ENCODE assay signal across 24 cellular contexts in the genomic region with DNA sequence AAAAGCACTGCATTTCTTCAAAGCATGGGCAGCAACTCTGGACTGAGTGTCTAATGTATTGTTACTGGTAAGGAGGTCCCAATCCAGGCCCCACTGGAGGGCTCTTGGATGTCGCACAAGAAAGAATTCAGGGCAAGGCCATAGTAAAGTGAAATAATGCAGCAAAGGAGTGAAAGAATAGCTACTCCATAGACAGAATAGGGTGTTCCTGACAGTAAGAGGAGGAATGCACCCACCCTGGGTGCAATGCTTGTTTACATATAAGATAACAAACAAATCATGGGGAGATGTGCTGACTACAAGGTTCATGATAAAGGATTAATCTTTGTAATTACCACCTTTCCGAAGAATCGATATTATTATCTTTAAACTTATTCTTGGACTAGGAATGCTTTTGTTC. TPM values are rescaled to one million over a fixed set of nuclear protein-coding genes. Genes with fewer than 3 reads are reported as not detected.
DNase-seq lines count a peak whose midpoint lies in the region; ATAC-seq, FAIRE-seq and TF ChIP-seq lines count a peak whose summit lies in the region.
"Had no signal": no experiment of that assay in that cellular context is flagged by ENCODE, and none has a peak within 500 bp of the region (broad histone marks: within the 10 kb centered on the region; RNA-seq: fewer than 3 reads in every experiment).

No MANE protein-coding gene starts in this region.

- DNase-seq in NCI-H146 (lab: John Stamatoyannopoulos, UW) (peak; percentile 7), endodermal cell (peak; percentile 52), neural progenitor cell (ENCODE audit: low spot score) (no peak), Right ventricle myocardium inferior (ENCODE audit: missing footprints) (no peak), HepG2 (ENCODE audit: low spot score) (no peak), HPDE6-E6E7 (ENCODE audit: extremely low spot score) (no peak)
- DNase-seq in activated effector memory CD4-positive, alpha-beta T cell treated with Interleukin-2 at 50 U/mL for 16 hours, result no peak
- DNase-seq: 8988T; ACHN; AML-193; BE2C; Calu3; CD4-positive, alpha-beta memory T cell; COR-L47; DMS53; DND-41; H9 had no signal

- H4K20me1 ChIP-seq in neural progenitor cell (ENCODE audit: low read depth) (no peaks in the 10 kb centered on the region), HepG2 (ENCODE audit: insufficient read depth, low read length) (no peaks in the 10 kb centered on the region)
- H4K20me1 ChIP-seq: BLaER1 treated with 17β-estradiol and CSF1 and Interleukin-3, amounts not matched to agents 10 nM and 100 nM had no signal

- TF ChIP-seq RAD21 in HepG2 (CRISPR knock-in tag; IDR thresholded peaks at IDR 0.05), result no peak

- TF ChIP-seq EP300 in HepG2 (IDR thresholded peaks at IDR 0.05; ENCODE audit: low read depth in 2 of 2, low read length in 2 of 2), result no peak
- no peak for TF ChIP-seq EP300 in HepG2 (CRISPR knock-in tag; IDR thresholded peaks at IDR 0.05; ENCODE audit: borderline replicate concordance)

- H3K9ac ChIP-seq in endodermal cell (ENCODE audit: extremely low read depth, low read length, poor library complexity, severe bottlenecking) (no peak overlapping the region), neural progenitor cell (no peak overlapping the region), HepG2 (ENCODE audit: insufficient read depth, low read depth, low read length) (no peak overlapping the region)
- H3K9ac ChIP-seq: BLaER1 treated with 17β-estradiol and CSF1 and Interleukin-3, amounts not matched to agents 10 nM and 100 nM had no signal

- ATAC-seq in Right ventricle myocardium inferior (no peak), HepG2 (no peak)
- ATAC-seq: A549, GM23338, HCT116 had no signal

- H3K4me2 ChIP-seq in neural progenitor cell (no peak overlapping the region), HepG2 (ENCODE audit: low read depth, low read length) (no peak overlapping the region)
- H3K4me2 ChIP-seq: A549; BLaER1 treated with 17β-estradiol and CSF1 and Interleukin-3, amounts not matched to agents 10 nM and 100 nM; GM23338 had no signal

- FAIRE-seq in HepG2 (lab: Jason Lieb, UNC), result no peak
- FAIRE-seq: A549, G401.6, GM12892, GM19239 had no signal

- H3K9me3 Mint-ChIP-seq in endodermal cell, result peaks cover 38% of the 10 kb centered on the region
- peaks cover 26% of the 10 kb centered on the region for H3K9me3 Mint-ChIP-seq in neural progenitor cell

- WGBS in endodermal cell (ENCODE audit: insufficient coverage in 1 of 2, insufficient read length in 1 of 2), 2 experiments, result 32 to 86% methylated on average over 1 to 3 of the region's 3 CpGs
- WGBS in HepG2 (ENCODE audit: low lambda C conversion rate), result 71% methylated on average over 3 of the region's 3 CpGs

- peaks cover 13% of the 10 kb centered on the region for H3F3A ChIP-seq in neural progenitor cell (ENCODE audit: low read depth)

- H2AFZ ChIP-seq in neural progenitor cell (replicated peaks), result no peak overlapping the region
- no peak overlapping the region for H2AFZ ChIP-seq in HepG2 (ENCODE audit: low read length)
- H2AFZ ChIP-seq: GM23338 had no signal

- peaks cover 19% of the 10 kb centered on the region for H3K4me1 ChIP-seq in endodermal cell (ENCODE audit: control insufficient read depth, insufficient read depth, low read length)
- peaks cover 30% of the 10 kb centered on the region for H3K4me1 ChIP-seq in neural progenitor cell
- peaks cover 2% of the 10 kb centered on the region for H3K4me1 ChIP-seq in HepG2 (ENCODE audit: insufficient read depth, low read length)
- H3K4me1 ChIP-seq: A549, BE2C had no signal

- TF ChIP-seq POLR2A in HepG2 (IDR thresholded peaks at IDR 0.05; ENCODE audit: insufficient read depth in 1 of 2, low read depth in 2 of 2, low read length in 2 of 2), result no peak

- TF ChIP-seq CTCF in endodermal cell (conservative IDR thresholded peaks at IDR 0.05) (no peak), neural progenitor cell (IDR thresholded peaks at IDR 0.05) (no peak), HepG2 (CRISPR knock-in tag; IDR thresholded peaks at IDR 0.05) (no peak)

- H3K4me1 Mint-ChIP-seq in endodermal cell (peaks cover 44% of the 10 kb centered on the region), neural progenitor cell (peaks cover 47% of the 10 kb centered on the region)
- H3K4me1 Mint-ChIP-seq: CD4-positive, alpha-beta memory T cell; GM23338 had no signal

- H3K36me3 Mint-ChIP-seq in endodermal cell (ENCODE audit: low read depth) (peaks cover 11% of the 10 kb centered on the region), neural progenitor cell (peaks cover 8% of the 10 kb centered on the region)
- H3K36me3 Mint-ChIP-seq: CD4-positive, alpha-beta memory T cell had no signal

- H3K36me3 ChIP-seq in endodermal cell (ENCODE audit: control insufficient read depth, insufficient read depth, low read length) (no peaks in the 10 kb centered on the region), neural progenitor cell (no peaks in the 10 kb centered on the region), HepG2 (replicated peaks in 1 of 2; ENCODE audit: control insufficient read depth in 1 of 2, insufficient read depth in 2 of 2, low read length in 2 of 2) (no peaks in the 10 kb centered on the region)
- H3K36me3 ChIP-seq: BE2C; BLaER1 treated with 17β-estradiol and CSF1 and Interleukin-3, amounts not matched to agents 10 nM and 100 nM had no signal

- H3K27me3 Mint-ChIP-seq in endodermal cell (ENCODE audit: insufficient read depth) (no peaks in the 10 kb centered on the region), neural progenitor cell (ENCODE audit: insufficient read depth, low read depth) (peaks cover 12% of the 10 kb centered on the region)

- intact Hi-C loops in Right ventricle myocardium inferior (cut with DNase I), result no loop called here
- intact Hi-C loops in HepG2 (cut with micrococcal nuclease; ENCODE audit: unreplicated experiment), result no loop called here

- H3K79me2 ChIP-seq in neural progenitor cell (ENCODE audit: low read depth) (no peaks in the 10 kb centered on the region), HepG2 (ENCODE audit: insufficient read depth, low read length) (no peaks in the 10 kb centered on the region)

- H3K27ac ChIP-seq in endodermal cell (ENCODE audit: low read depth, low read length) (no peak overlapping the region), neural progenitor cell (no peak overlapping the region), HepG2 (ENCODE audit: extremely low read length, insufficient read depth, low read length) (no peak overlapping the region)
- H3K27ac ChIP-seq: A549; BLaER1 treated with 17β-estradiol and CSF1 and Interleukin-3, amounts not matched to agents 10 nM and 100 nM had no signal

- H3K4me3 ChIP-seq in endodermal cell (ENCODE audit: low read length) (no peak overlapping the region), neural progenitor cell (no peak overlapping the region), HepG2 (replicated peaks in 1 of 3; ENCODE audit: insufficient read depth in 1 of 3, low read depth in 2 of 3, low read length in 3 of 3) (no peak overlapping the region)
- H3K4me3 ChIP-seq: A549; BLaER1 treated with 17β-estradiol and CSF1 and Interleukin-3, amounts not matched to agents 10 nM and 100 nM; GM23338 had no signal

- no peaks in the 10 kb centered on the region for H3K27me3 ChIP-seq in endodermal cell (ENCODE audit: control insufficient read depth, insufficient read depth, low read length, poor library complexity, severe bottlenecking)
- no peaks in the 10 kb centered on the region for H3K27me3 ChIP-seq in neural progenitor cell
- H3K27me3 ChIP-seq in HepG2 (ENCODE audit: control insufficient read depth in 1 of 2, insufficient read depth in 2 of 2, low read length in 2 of 2), result no peaks in the 10 kb centered on the region; a peak in 1 of 5 replicates
- H3K27me3 ChIP-seq: BE2C; BLaER1 treated with 17β-estradiol and CSF1 and Interleukin-3, amounts not matched to agents 10 nM and 100 nM had no signal

- no TSS peak for BruUV-seq in HepG2 (replicated peaks; lab: Mats Ljungman, UMichigan)

- in situ Hi-C loops in HepG2 (cut with HindIII; ENCODE audit: extremely low pct_ligation_motif_present, low pct_unique_long_range_greater_than_20kb), result no loop called here

- no peak overlapping the region for H3K4me3 Mint-ChIP-seq in endodermal cell
- no peak overlapping the region for H3K4me3 Mint-ChIP-seq in neural progenitor cell
- H3K4me3 Mint-ChIP-seq: CD4-positive, alpha-beta memory T cell; GM23338; H9 had no signal

- POLR2A ChIA-PET in HepG2 (lab: Yijun Ruan, JAX), result no interaction called here

- CTCF ChIA-PET in HepG2 (lab: Yijun Ruan, JAX; ENCODE audit: low intra/inter-chr PET ratio, low total read pairs), result no interaction called here

- H3K9me3 ChIP-seq in endodermal cell (ENCODE audit: control insufficient read depth, low read length) (peaks cover 40% of the 10 kb centered on the region), neural progenitor cell (ENCODE audit: low read depth) (no peaks in the 10 kb centered on the region), HepG2 (ENCODE audit: low read length) (peaks cover 4% of the 10 kb centered on the region; the same call in 1 of the 2 replicates)
- H3K9me3 ChIP-seq: BE2C had no signal

- H3K27ac Mint-ChIP-seq in endodermal cell (peak overlapping the region; percentile 80), neural progenitor cell (peak overlapping the region; percentile 2)
- H3K27ac Mint-ChIP-seq: CD4-positive, alpha-beta memory T cell; GM23338; H9 had no signal

RNA-seq across cellular contexts. Expression of a gene that starts 58.8 kb away (rescaled TPM):
- 100 to 1,000 TPM; 119 to 144 TPM for total RNA-seq in endodermal cell
- polyA plus RNA-seq in endodermal cell (2013, experiment 1 of 2), result 12.1 TPM
- polyA plus RNA-seq in endodermal cell (2013, experiment 2 of 2), result 14.2 TPM
- total RNA-seq in neural progenitor cell (ENCODE audit: low replicate concordance), result 16.6 and 23.6 TPM in 2 replicates
- total RNA-seq in Right ventricle myocardium inferior, result 4.0 TPM
- total RNA-seq in HepG2 (2016; rRNA removed; fragmentation: Illumina TruSeq; extraction: Trizol), result 9.6 and 11.3 TPM in 2 replicates
- total RNA-seq in HepG2 (2016; cell fraction: cytosol; rRNA removed; fragmentation: Illumina TruSeq; extraction: Trizol; ENCODE audit: low read depth), result 9.6 and 10.4 TPM in 2 replicates
- total RNA-seq in HepG2 (2016; cell fraction: insoluble cytoplasmic fraction; rRNA removed; fragmentation: Illumina TruSeq; extraction: Trizol), result 9.5 and 11.1 TPM in 2 replicates
- total RNA-seq in HepG2 (2016; cell fraction: membrane; rRNA removed; fragmentation: Illumina TruSeq; extraction: Trizol), result 8.4 and 8.8 TPM in 2 replicates
- 13.9 and 19.2 TPM in 2 replicates for total RNA-seq in HepG2 (2016; cell fraction: nucleus; rRNA removed; fragmentation: Illumina TruSeq; extraction: Trizol)
- polyA plus RNA-seq in HepG2 (2011; rRNA removed), result 3.2 and 4.2 TPM in 2 replicates
- polyA plus RNA-seq in HepG2 (2011; cell fraction: cytosol; rRNA removed), result 2.3 and 3.0 TPM in 2 replicates
- polyA plus RNA-seq in HepG2 (2011; cell fraction: nucleus; rRNA removed), result 2.0 and 2.6 TPM in 2 replicates
- 1.7 and 2.1 TPM in 2 replicates for polyA plus RNA-seq in HepG2 (2012)
- polyA plus RNA-seq in HepG2 (2016; cell fraction: cytosol; fragmentation: Illumina TruSeq; extraction: Trizol; ENCODE audit: low read depth), result 0.64 and 0.85 TPM in 2 replicates
- 5.0 and 5.3 TPM in 2 replicates for polyA plus RNA-seq in HepG2 (2016; cell fraction: insoluble cytoplasmic fraction; fragmentation: Illumina TruSeq; extraction: Trizol; ENCODE audit: low read depth)
- polyA plus RNA-seq in HepG2 (2016; cell fraction: membrane; fragmentation: Illumina TruSeq; extraction: Trizol; ENCODE audit: low read depth), result 2.2 and 2.4 TPM in 2 replicates
- polyA plus RNA-seq in HepG2 (2016; cell fraction: nucleus; fragmentation: Illumina TruSeq; extraction: Trizol; ENCODE audit: insufficient read depth, low read depth), result 7.8 and 8.1 TPM in 2 replicates
- polyA minus RNA-seq in HepG2 (2011; rRNA and poly(A)+ RNA removed; ENCODE audit: low replicate concordance), result 34.5 and 52.1 TPM in 2 replicates
- 6.2 and 7.2 TPM in 2 replicates for polyA minus RNA-seq in HepG2 (2011; cell fraction: cytosol; rRNA and poly(A)+ RNA removed)
- 18.3 TPM in 2 replicates for polyA minus RNA-seq in HepG2 (2011; cell fraction: nucleus; rRNA and poly(A)+ RNA removed)

Comparison
In these comparisons a context has a peak if more than half of its experiments do, and no peak if none do; other contexts are left out.
1. DNase-seq: peak in NCI-H146 (single experiment) and endodermal cell (single experiment); none in neural progenitor cell (single experiment), Right ventricle myocardium inferior (single experiment), HepG2 (single experiment), HPDE6-E6E7 (single experiment) and activated effector memory CD4-positive, alpha-beta T cell treated with Interleukin-2 at 50 U/mL for 16 hours (single experiment).